8 cellular contexts compared by ENCODE assay signal in genomic region chr17:21275047-21275578, GRCh38. TPM values are rescaled to one million over a fixed set of nuclear protein-coding genes. Genes with fewer than 3 reads are reported as not detected.
A peak's percentile ranks its signal among the peaks of the same experiment; 100 is the strongest.
DNase-seq lines count a peak whose midpoint lies in the region; ATAC-seq and TF ChIP-seq lines count a peak whose summit lies in the region.

No MANE protein-coding gene starts in this region.

- peak overlapping the region; percentile 17 to 63 (median 50) for H3K4me3 ChIP-seq in fibroblast of lung (replicated peaks in 1 of 4; ENCODE audit: control extremely low read depth in 1 of 4, insufficient read depth in 1 of 4, low read depth in 3 of 4, low read length in 4 of 4)
- peak overlapping the region; percentile 59 to 80 (median 64) for H3K4me3 ChIP-seq in gastrocnemius medialis

- H3K27ac ChIP-seq in 22Rv1 (peak overlapping the region; percentile 38; the same call in 1 of the 2 replicates), fibroblast of lung (ENCODE audit: insufficient read depth, low read length) (peak overlapping the region; percentile 10), gastrocnemius medialis (peak overlapping the region; percentile 75 to 94 (median 82))

- H3K27me3 ChIP-seq in fibroblast of lung (ENCODE audit: control insufficient read depth, insufficient read depth, low read length): no peaks in the 10 kb centered on the region
- H3K27me3 ChIP-seq in gastrocnemius medialis: no peaks in the 10 kb centered on the region

- H3K9me3 ChIP-seq in fibroblast of lung (ENCODE audit: control insufficient read depth, insufficient read depth, low read depth, low read length) (no peaks in the 10 kb centered on the region), gastrocnemius medialis (no peaks in the 10 kb centered on the region)

- intact Hi-C loops in gastrocnemius medialis (cut with DNase I; ENCODE audit: low total_unique reads): loop anchor here (2.0 to 5.0 kb wide), 2 partner anchors 14 to 37 kb away; no protein-coding TSS in a partner anchor

- H3K36me3 ChIP-seq in fibroblast of lung (ENCODE audit: control insufficient read depth, insufficient read depth, low read length) (no peaks in the 10 kb centered on the region), gastrocnemius medialis (no peaks in the 10 kb centered on the region)

- TF ChIP-seq CTCF in 22Rv1 (IDR thresholded peaks at IDR 0.05): no peak
- TF ChIP-seq CTCF in fibroblast of lung (conservative IDR thresholded peaks at IDR 0.05 in 1 of 2, IDR thresholded peaks at IDR 0.05 in 1 of 2; ENCODE audit: low read depth in 1 of 2, low read length in 2 of 2): no peak
- TF ChIP-seq CTCF in gastrocnemius medialis (IDR thresholded peaks at IDR 0.05 in 4 of 5, conservative IDR thresholded peaks at IDR 0.05 in 1 of 5): no peak

- DNase-seq in RPMI8226 (peak; percentile 48), fibroblast of lung (ENCODE audit: low read depth in 2 of 2) (no peak), gastrocnemius medialis (peak in 1 of 2 donors; percentile 61), SIG-M5 (lab: John Stamatoyannopoulos, UW) (no peak)
- no peak for DNase-seq in activated CD4-positive, alpha-beta T cell treated with anti-CD3 and anti-CD28 coated beads for 1 hour

- H3K4me1 ChIP-seq in fibroblast of lung (ENCODE audit: control insufficient read depth, extremely low read depth, insufficient read depth, low read length) (peaks cover 12% of the 10 kb centered on the region), gastrocnemius medialis (peaks cover 28 to 31% of the 10 kb centered on the region in 2 donors)

- in situ Hi-C loops in gastrocnemius medialis (cut with MboI; ENCODE audit: low sequenced_read_pairs in 4 of 4): loop anchor here in 1 of 4 donors (10.0 kb wide), 1 partner anchor 240 kb away; no protein-coding TSS in a partner anchor

- no peak for TF ChIP-seq POLR2A in gastrocnemius medialis (IDR thresholded peaks at IDR 0.05)

- H3K79me2 ChIP-seq in fibroblast of lung (ENCODE audit: control insufficient read depth, insufficient read depth, low read length): no peaks in the 10 kb centered on the region

- ATAC-seq in GM18498 (IDR thresholded peaks at IDR 0.05; ENCODE audit: unreplicated experiment) (peak; percentile 12), gastrocnemius medialis (peak; percentile 15 to 42), GM19455 (IDR thresholded peaks at IDR 0.05; ENCODE audit: unreplicated experiment) (no peak)

- H3K9ac ChIP-seq in fibroblast of lung (ENCODE audit: insufficient read depth, low read length): peak overlapping the region; percentile 24

- peak overlapping the region; percentile 89 for H3K4me2 ChIP-seq in fibroblast of lung (ENCODE audit: extremely low read depth, insufficient read depth, low read length)

- H2AFZ ChIP-seq in fibroblast of lung (ENCODE audit: low read length): peak overlapping the region; percentile 78

- no peaks in the 10 kb centered on the region for H4K20me1 ChIP-seq in fibroblast of lung (ENCODE audit: control insufficient read depth, extremely low read depth, insufficient read depth, low read length)

RNA-seq across cellular contexts. Expression of gene MAP2K3, which starts 9.4 kb away (rescaled TPM):
- total RNA-seq in fibroblast of lung: 9.5 and 23.8 TPM in 2 replicates
- 72.0 and 80.9 TPM in 2 replicates for polyA plus RNA-seq in fibroblast of lung
- polyA plus RNA-seq in fibroblast of lung (2012): 104 and 112 TPM in 2 replicates
- polyA minus RNA-seq in fibroblast of lung (ENCODE audit: low replicate concordance): 207 and 219 TPM in 2 replicates
- 100 to 1,000 TPM in 1 of 4 donors, 10 to 100 TPM in 3; 15.7 to 170 (median 63.8) TPM for total RNA-seq in gastrocnemius medialis

RNA-seq across cellular contexts. Expression of gene NATD1, which starts 21.9 kb away (rescaled TPM):
- 3.9 and 9.2 TPM in 2 replicates for total RNA-seq in fibroblast of lung
- 1.8 and 5.6 TPM in 2 replicates for polyA plus RNA-seq in fibroblast of lung
- 2.7 and 9.6 TPM in 2 replicates for polyA plus RNA-seq in fibroblast of lung (2012)
- 4.4 and 14.5 TPM in 2 replicates for polyA minus RNA-seq in fibroblast of lung (ENCODE audit: low replicate concordance)
- total RNA-seq in gastrocnemius medialis: 10 to 100 TPM; 10.1 to 21.2 (median 15.5) TPM

Comparison
In these comparisons a context has a peak if more than half of its experiments do, and no peak if none do; other contexts are left out.
1. H3K27ac ChIP-seq: peak in every context shown above with its lines; median percentile 82 in gastrocnemius medialis; 38 in 22Rv1; 10 in fibroblast of lung.